14 cellular contexts compared by ENCODE assay signal in the genomic region with DNA sequence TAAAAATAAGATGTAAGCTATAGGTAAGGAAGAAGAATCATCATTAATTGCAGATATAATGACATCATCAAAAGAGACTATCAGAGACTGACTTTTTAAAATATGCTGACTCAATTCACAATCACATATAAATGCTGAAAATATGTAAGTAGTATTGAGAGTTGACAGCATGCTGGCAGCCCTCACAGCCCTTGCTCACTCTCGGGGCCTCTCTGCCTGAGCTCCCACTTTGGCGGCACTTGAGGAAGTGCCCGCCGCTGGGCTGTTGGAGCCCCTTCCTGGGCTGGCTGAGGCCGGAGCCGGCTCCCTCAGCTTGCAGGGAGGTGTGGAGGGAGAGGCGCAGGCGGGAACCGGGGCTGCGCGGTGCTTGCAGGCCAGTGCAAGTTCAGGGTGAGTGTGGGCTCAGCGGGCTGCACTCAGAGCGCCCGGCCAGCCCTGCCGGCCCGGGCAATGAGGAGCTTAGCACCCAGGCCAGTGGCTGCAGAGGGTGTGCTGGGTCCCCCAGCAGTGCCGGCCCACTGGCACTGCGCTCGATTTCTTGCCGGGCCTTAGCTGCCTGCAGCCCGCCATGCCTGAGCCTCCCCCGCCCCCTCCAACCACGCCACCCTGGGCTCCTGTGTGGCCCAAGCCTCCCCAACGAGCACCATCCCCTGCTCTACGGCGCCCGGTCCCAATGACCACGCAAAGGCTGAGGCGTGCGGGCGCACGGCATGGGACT.
"Had no signal": no experiment of that assay in that cellular context is flagged by ENCODE, and none has a peak within 500 bp of the region (broad histone marks: within the 10 kb centered on the region; RNA-seq: fewer than 3 reads in every experiment).

No MANE protein-coding gene starts in this region.

- H3K4me3 Mint-ChIP-seq: activated naive CD4-positive, alpha-beta T cell treated with anti-CD3 and anti-CD28 coated beads, Interleukin-2, amount 10 ng/mL, durations not matched to agents 7 days and 5 days; brain; naive thymus-derived CD8-positive, alpha-beta T cell had no signal

- H3K9me3 ChIP-seq: mucosa of descending colon had no signal

- DNase-seq: activated CD4-positive, alpha-beta T cell treated with anti-CD3 and anti-CD28 coated beads, Interleukin-2, amount 50 U/mL, for 1 hour; activated naive CD4-positive, alpha-beta T cell treated with anti-CD3 and anti-CD28 coated beads, Interleukin-2, amount 10 ng/mL, durations not matched to agents 7 days and 5 days; activated T-cell treated with anti-CD3 and anti-CD28 coated beads for 4 hours; amniotic stem cell; left colon; mucosa of descending colon; naive thymus-derived CD8-positive, alpha-beta T cell; occipital lobe; stimulated activated CD4-positive, alpha-beta T cell treated with anti-CD3 and anti-CD28 coated beads, Interleukin-4, amount 100 ng/mL, for 4 hours; T-helper 2 cell; trophoblast cell had no signal

- H3K27me3 Mint-ChIP-seq: activated naive CD4-positive, alpha-beta T cell treated with anti-CD3 and anti-CD28 coated beads, Interleukin-2, amount 10 ng/mL, durations not matched to agents 7 days and 5 days; brain; naive thymus-derived CD8-positive, alpha-beta T cell had no signal

- H3K4me1 Mint-ChIP-seq: activated naive CD4-positive, alpha-beta T cell treated with anti-CD3 and anti-CD28 coated beads, Interleukin-2, amount 10 ng/mL, durations not matched to agents 7 days and 5 days had no signal

- H3K27ac Mint-ChIP-seq: activated naive CD4-positive, alpha-beta T cell treated with anti-CD3 and anti-CD28 coated beads, Interleukin-2, amount 10 ng/mL, durations not matched to agents 7 days and 5 days; activated T-helper 2 cell treated with anti-CD3 and anti-CD28 coated beads, Interferon-gamma antibody, Interleukin-2, Interleukin-4, amounts not matched to agents 10 μg/mL and 5 μg/mL and 100 μg/mL, durations not matched to agents 14 hours and 24 hours and 36 hours; brain had no signal

- FAIRE-seq: TTC549 had no signal

- H3K4me3 ChIP-seq: mucosa of descending colon had no signal

- ATAC-seq: left colon; mucosa of descending colon; naive thymus-derived CD8-positive, alpha-beta T cell had no signal
